In the genomic region with DNA sequence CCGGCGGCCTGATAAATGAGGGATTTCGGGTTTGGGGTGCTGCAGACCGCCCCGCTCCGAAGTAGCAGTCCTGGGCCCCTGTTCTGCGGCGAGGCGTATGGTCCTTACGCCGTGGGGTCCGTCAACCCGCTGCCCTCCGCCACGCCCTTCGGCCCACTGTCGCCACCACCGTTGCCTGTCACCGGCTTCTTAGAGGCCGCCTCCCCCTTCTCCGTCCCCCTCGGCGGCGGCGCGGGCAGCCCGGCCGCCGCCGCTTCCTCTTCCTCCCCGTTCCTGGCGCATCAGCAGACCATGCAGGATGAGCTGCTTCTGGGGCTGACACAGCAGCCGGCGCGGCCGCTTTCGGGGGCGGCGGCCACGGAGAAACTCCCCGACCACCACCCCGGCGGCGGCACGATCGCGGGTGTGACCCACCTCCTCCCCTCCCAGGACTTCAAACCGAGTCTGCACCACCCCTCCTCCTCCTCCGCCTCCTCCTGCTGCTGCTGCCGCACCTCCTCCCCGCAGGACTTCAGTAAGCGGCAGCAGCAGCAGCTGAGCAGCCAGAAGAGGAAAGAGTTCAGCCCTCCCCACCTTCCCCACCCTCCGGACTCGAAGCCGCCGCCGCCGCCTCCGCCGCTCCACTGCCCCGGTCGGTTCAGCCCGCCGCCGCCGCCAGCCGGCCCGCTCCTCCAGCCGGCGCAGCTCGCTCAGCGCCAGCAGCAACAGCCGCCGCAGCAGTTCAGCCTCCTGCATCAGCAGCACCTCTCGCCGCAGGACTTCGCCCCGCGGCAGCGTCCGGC, we compare ENCODE assay signal across 8 cellular contexts. TPM values are rescaled to one million over a fixed set of nuclear protein-coding genes. Genes with fewer than 3 reads are reported as not detected.
DNase-seq lines count a peak whose midpoint lies in the region; ATAC-seq and TF ChIP-seq lines count a peak whose summit lies in the region.

No MANE protein-coding gene starts in this region.

- peaks cover 43% of the 10 kb centered on the region for H3K27me3 Mint-ChIP-seq in nephron (ENCODE audit: low read depth)
- no peaks in the 10 kb centered on the region for H3K27me3 Mint-ChIP-seq in stimulated activated naive CD8-positive, alpha-beta T cell treated with anti-CD3 and anti-CD28 coated beads, Interleukin-15, Interleukin-2, amounts not matched to agents 100 ng/mL and 50 ng/mL, for 24 hours

- H3K36me3 Mint-ChIP-seq in nephron (ENCODE audit: low read depth): no peaks in the 10 kb centered on the region
- H3K36me3 Mint-ChIP-seq in stimulated activated naive CD8-positive, alpha-beta T cell treated with anti-CD3 and anti-CD28 coated beads, Interleukin-15, Interleukin-2, amounts not matched to agents 100 ng/mL and 50 ng/mL, for 24 hours (ENCODE audit: low read depth): peaks cover under 1% of the 10 kb centered on the region

- DNase-seq in CMK (ENCODE audit: low read depth) (peak; percentile 40), HT-29 (ENCODE audit: low spot score) (peak; percentile 65), RPMI8226 (peak; percentile 61), fibroblast of pulmonary artery (ENCODE audit: low read depth) (peak; percentile 85)
- peak; percentile 71 for DNase-seq in activated T-helper 9 cell treated with anti-CD3 and anti-CD28 coated beads, Interleukin-2, amount 50 U/mL, for 16 hours (ENCODE audit: low read depth)

- H3K4me3 Mint-ChIP-seq in nephron: peak overlapping the region; percentile 82 to 94 (median 88)
- H3K4me3 Mint-ChIP-seq in stimulated activated naive CD8-positive, alpha-beta T cell treated with anti-CD3 and anti-CD28 coated beads, Interleukin-15, Interleukin-2, amounts not matched to agents 100 ng/mL and 50 ng/mL, for 24 hours: peak overlapping the region; percentile 88

- H3K4me1 Mint-ChIP-seq in nephron: peaks cover 11% of the 10 kb centered on the region
- peaks cover 20% of the 10 kb centered on the region for H3K4me1 Mint-ChIP-seq in stimulated activated naive CD8-positive, alpha-beta T cell treated with anti-CD3 and anti-CD28 coated beads, Interleukin-15, Interleukin-2, amounts not matched to agents 100 ng/mL and 50 ng/mL, for 24 hours (ENCODE audit: low read depth)

- peak; percentile 19 for ATAC-seq in GM21360 (IDR thresholded peaks at IDR 0.05; ENCODE audit: unreplicated experiment)

- no peak for TF ChIP-seq CTCF in fibroblast of pulmonary artery (IDR thresholded peaks at IDR 0.05; ENCODE audit: low read length, missing control alignments)
- no peak for TF ChIP-seq CTCF in nephron (IDR thresholded peaks at IDR 0.05; ENCODE audit: unreplicated experiment in 3 of 3)

- H3K4me3 ChIP-seq in fibroblast of pulmonary artery (replicated peaks; ENCODE audit: low read depth, low read length): peak overlapping the region; percentile 75

- H3K27ac Mint-ChIP-seq in nephron: peak overlapping the region in 2 of 3 experiments; percentile 69 to 87
- H3K27ac Mint-ChIP-seq in stimulated activated naive CD8-positive, alpha-beta T cell treated with anti-CD3 and anti-CD28 coated beads, Interleukin-15, Interleukin-2, amounts not matched to agents 100 ng/mL and 50 ng/mL, for 24 hours: peak overlapping the region; percentile 88

- no peaks in the 10 kb centered on the region for H3K9me3 Mint-ChIP-seq in nephron
- H3K9me3 Mint-ChIP-seq in stimulated activated naive CD8-positive, alpha-beta T cell treated with anti-CD3 and anti-CD28 coated beads, Interleukin-15, Interleukin-2, amounts not matched to agents 100 ng/mL and 50 ng/mL, for 24 hours: no peaks in the 10 kb centered on the region

RNA-seq across cellular contexts. Expression of a gene that starts 0.6 kb away (rescaled TPM):
- total RNA-seq in HT-29 (2014; rRNA removed; shearing (Covaris generic)): 1.2 TPM in 2 replicates

Comparison
In these comparisons a context has a peak if more than half of its experiments do, and no peak if none do; other contexts are left out.
1. Peak in every context shown above with its lines: DNase-seq, ATAC-seq and H3K4me3 ChIP-seq.